29 cellular contexts compared by ENCODE assay signal in genomic region chr2:219475278-219475677, GRCh38. TPM values are rescaled to one million over a fixed set of nuclear protein-coding genes. Genes with fewer than 3 reads are reported as not detected.
A peak's percentile ranks its signal among the peaks of the same experiment; 100 is the strongest.
DNase-seq lines count a peak whose midpoint lies in the region; ATAC-seq, FAIRE-seq and TF ChIP-seq lines count a peak whose summit lies in the region.
"Had no signal": no experiment of that assay in that cellular context is flagged by ENCODE, and none has a peak within 500 bp of the region (broad histone marks: within the 10 kb centered on the region; RNA-seq: fewer than 3 reads in every experiment).

No MANE protein-coding gene starts in this region.

- H2BK15ac ChIP-seq in H1 (ENCODE audit: low read length), result no peak overlapping the region

- H2AK5ac ChIP-seq in H1 (ENCODE audit: low read depth, low read length), result no peak overlapping the region

- no peak overlapping the region for H4K5ac ChIP-seq in H1 (ENCODE audit: insufficient read length, low read depth, low read length)

- no peak overlapping the region for H2BK120ac ChIP-seq in H1 (replicated peaks; ENCODE audit: low read depth, low read length)

- H4K20me1 ChIP-seq in H1 (replicated peaks in 1 of 2; ENCODE audit: control insufficient read depth in 1 of 2, insufficient read depth in 2 of 2, low read length in 2 of 2), result no peaks in the 10 kb centered on the region

- DNase-seq in NCI-H2227 (lab: John Stamatoyannopoulos, UW; ENCODE audit: unreplicated experiment), result peak; percentile 20
- no peak for DNase-seq in NCI-H2227 treated with DMSO at 0.1 percent for 48 hours (lab: John Stamatoyannopoulos, UW)
- no peak for DNase-seq in H1 (ENCODE audit: low read depth in 1 of 2, low spot score in 2 of 2)
- no peak for DNase-seq in right atrium auricular region (ENCODE audit: low spot score)
- DNase-seq in thyroid gland, result peak; percentile 55 to 80
- DNase-seq in retina, result no peak
- DNase-seq: 8988T; activated CD8-positive, alpha-beta T cell treated with anti-CD3 and anti-CD28 coated beads, Interleukin-2, amount 10 ng/mL, durations not matched to agents 7 days and 5 days; anterior cingulate cortex; CD4-positive, alpha-beta T cell; central memory CD4-positive, alpha-beta T cell; dermis blood vessel endothelial cell; midbrain; MV-4-11; naive thymus-derived CD4-positive, alpha-beta T cell; NCI-H2171 treated with DMSO at 0.1 percent for 48 hours; RPMI8226; spleen; stimulated activated CD4-positive, alpha-beta T cell treated with anti-CD3 and anti-CD28 coated beads, Interleukin-2, amount 100 ng/mL, for 48 hours; substantia nigra had no signal

- no peaks in the 10 kb centered on the region; the same call in 1 of the 2 replicates for H3K79me1 ChIP-seq in H1 (ENCODE audit: low read depth, low read length)

- H3K9ac ChIP-seq in H1 (replicated peaks in 1 of 4; ENCODE audit: extremely low read depth in 1 of 4, low read depth in 3 of 4, low read length in 3 of 4), result no peak overlapping the region

- no peak for TF ChIP-seq RAD21 in H1 (IDR thresholded peaks at IDR 0.05 in 1 of 2, conservative IDR thresholded peaks at IDR 0.05 in 1 of 2; ENCODE audit: low read depth in 2 of 2, low read length in 2 of 2)

- H3K23me2 ChIP-seq in H1 (ENCODE audit: low read depth, low read length), result no peaks in the 10 kb centered on the region

- no peak overlapping the region for H3K4me2 ChIP-seq in H1 (ENCODE audit: insufficient read depth in 1 of 2, low read depth in 2 of 2, low read length in 2 of 2)

- POLR2A ChIA-PET in H1 (lab: Charles Lee; ENCODE audit: partially characterized antibody), result interaction anchor here (0.7 to 2.8 kb wide), 5 partner anchors 11 to 35 kb away, joined by 3 to 17 read pairs (median 12); no protein-coding TSS in a partner anchor

- CTCF ChIA-PET in H1 (lab: Charles Lee; ENCODE audit: partially characterized antibody), result interaction anchor here (0.6 to 113.1 kb wide), 5 partner anchors 14 to 92 kb away, joined by 3 to 7248 read pairs (median 33); partner anchors contain the start of genes ASIC4, CHPF, DES and GMPPA

- H3K4ac ChIP-seq in H1 (replicated peaks; ENCODE audit: insufficient read length, low read depth, low read length), result no peak overlapping the region

- H2BK5ac ChIP-seq in H1 (ENCODE audit: low read depth, low read length), result no peak overlapping the region

- H3K4me3 ChIP-seq in H1 (ENCODE audit: extremely low read depth in 1 of 4, insufficient read depth in 2 of 4, low read depth in 3 of 4, low read length in 4 of 4) (no peak overlapping the region), right atrium auricular region (no peak overlapping the region), thyroid gland (replicated peaks in 1 of 3) (no peak overlapping the region)
- H3K4me3 ChIP-seq: spleen had no signal

- H2BK20ac ChIP-seq in H1 (ENCODE audit: low read length), result no peak overlapping the region

- FAIRE-seq in H1 (lab: Jason Lieb, UNC), result no peak
- FAIRE-seq: endometrium, GM12891, urothelium cell line had no signal

- H3K27me3 ChIP-seq in H1 (replicated peaks in 1 of 4; ENCODE audit: control insufficient read depth in 3 of 4, extremely low read depth in 1 of 4, insufficient read depth in 3 of 4, low read length in 3 of 4) (0 out of 7 replicates have a peak, but pooled peaks cover 0 to 2% (median 0%) of the 10 kb centered on the region in 4 experiments), right atrium auricular region (no peaks in the 10 kb centered on the region), thyroid gland (no peaks in the 10 kb centered on the region)

- 0 out of 2 replicates have a peak overlapping the region, but pooled peaks have one; percentile 60 for H2BK12ac ChIP-seq in H1 (ENCODE audit: low read depth, low read length)

- no peak overlapping the region for H3K14ac ChIP-seq in H1 (ENCODE audit: insufficient read length)

- H3K56ac ChIP-seq in H1 (replicated peaks; ENCODE audit: insufficient read length, low read depth, low read length), result no peak overlapping the region

- no peak overlapping the region for H4K91ac ChIP-seq in H1 (replicated peaks; ENCODE audit: insufficient read length, low read length)

- peaks cover 0 to 13% (median 6%) of the 10 kb centered on the region in 4 experiments; a peak in 5 of 7 replicates for H3K4me1 ChIP-seq in H1 (replicated peaks in 1 of 4; ENCODE audit: control insufficient read depth in 3 of 4, insufficient read depth in 4 of 4, low read length in 3 of 4)
- H3K4me1 ChIP-seq in right atrium auricular region, result peaks cover 0 to 52% of the 10 kb centered on the region in 2 donors
- peaks cover 12 to 18% of the 10 kb centered on the region in 2 donors for H3K4me1 ChIP-seq in thyroid gland

- TF ChIP-seq POLR2A in H1 (IDR thresholded peaks at IDR 0.05; ENCODE audit: control extremely low read depth in 1 of 2, low read depth in 2 of 2, low read length in 2 of 2), result no peak
- no peak for TF ChIP-seq POLR2A in thyroid gland (IDR thresholded peaks at IDR 0.05)

- TF ChIP-seq EP300 in H1 (IDR thresholded peaks at IDR 0.05; ENCODE audit: borderline replicate concordance in 1 of 2, low read depth in 2 of 2, low read length in 2 of 2), result no peak

- no peaks in the 10 kb centered on the region for H3K79me2 ChIP-seq in H1 (ENCODE audit: control insufficient read depth in 1 of 2, insufficient read depth in 2 of 2, low read length in 2 of 2)

- H3K27ac ChIP-seq in H1 (ENCODE audit: low read depth, low read length) (no peak overlapping the region), right atrium auricular region (peak overlapping the region; percentile 70 to 75), thyroid gland (peak overlapping the region in 1 of 3 donors; percentile 12)
- H3K27ac ChIP-seq: spleen had no signal

- H3K9me3 ChIP-seq in H1 (ENCODE audit: insufficient read depth in 2 of 2, low read depth in 1 of 2, low read length in 1 of 2), result no peaks in the 10 kb centered on the region
- no peaks in the 10 kb centered on the region for H3K9me3 ChIP-seq in right atrium auricular region
- no peaks in the 10 kb centered on the region for H3K9me3 ChIP-seq in thyroid gland
- H3K9me3 ChIP-seq: spleen had no signal

- TF ChIP-seq CTCF in H1 (IDR thresholded peaks at IDR 0.05; ENCODE audit: control extremely low read depth in 1 of 3, insufficient read depth in 1 of 3, low read depth in 1 of 3, low read length in 3 of 3) (no peak), right atrium auricular region (IDR thresholded peaks at IDR 0.05) (no peak), thyroid gland (IDR thresholded peaks at IDR 0.05) (no peak)

- H3K36me3 ChIP-seq in H1 (ENCODE audit: control insufficient read depth in 2 of 4, insufficient read depth in 4 of 4, low read length in 3 of 4) (no peaks in the 10 kb centered on the region), right atrium auricular region (peaks cover 50% of the 10 kb centered on the region), thyroid gland (no peaks in the 10 kb centered on the region)
- H3K36me3 ChIP-seq: spleen had no signal

- H3K23ac ChIP-seq in H1 (ENCODE audit: insufficient read length), result no peak overlapping the region

- ATAC-seq in GM21360 (IDR thresholded peaks at IDR 0.05; ENCODE audit: unreplicated experiment) (no peak), GM21619 (IDR thresholded peaks at IDR 0.05; ENCODE audit: unreplicated experiment) (no peak)
- ATAC-seq: activated CD8-positive, alpha-beta T cell treated with anti-CD3 and anti-CD28 coated beads, Interleukin-2, amount 10 ng/mL, durations not matched to agents 7 days and 5 days; GM23338; naive thymus-derived CD4-positive, alpha-beta T cell had no signal

- H4K8ac ChIP-seq in H1 (ENCODE audit: extremely low read depth, insufficient read depth, low read length), result no peak overlapping the region

- 83% methylated on average over 6 of the region's 6 CpGs; no CpG with 5 or more reads in 1 of the 2 experiments for WGBS in H1 (ENCODE audit: extremely low coverage in 1 of 2, insufficient coverage in 1 of 2, insufficient read length in 1 of 2, insufficient replicate concordance in 2 of 2, low coverage in 1 of 2, low lambda C conversion rate in 2 of 2, missing lambda C conversion rate in 1 of 2), 2 experiments
- WGBS in thyroid gland, 2 donors, result 12 to 27% methylated on average over 6 of the region's 6 CpGs

- intact Hi-C loops in thyroid gland (cut with DNase I), result loop anchor here (5.0 kb wide), 1 partner anchor 52 kb away; no protein-coding TSS in a partner anchor

- H3K18ac ChIP-seq in H1 (ENCODE audit: extremely low read depth, low read length), result no peak overlapping the region

- H2AFZ ChIP-seq in H1 (ENCODE audit: low read length), result no peak overlapping the region
- H2AFZ ChIP-seq: GM23338 had no signal

RNA-seq across cellular contexts. Expression of gene GMPPA, which starts 23.4 kb away (rescaled TPM):
- 34.3 and 35.3 TPM in 2 replicates for total RNA-seq in H1 (2021; fragmentation: NEBNext Ultra II Directional; extraction: Animal tissue kit (Norgen Biotek cat#: 25700))
- polyA plus RNA-seq in H1 (2011; rRNA removed), result 98.8 and 101 TPM in 2 replicates
- polyA plus RNA-seq in H1 (2011; cell fraction: cytosol; rRNA removed), result 59.0 TPM
- polyA plus RNA-seq in H1 (2011; cell fraction: nucleus; rRNA removed), result 133 TPM
- polyA plus RNA-seq in H1 (2012, experiment 1 of 2), result 32.8 to 43.7 TPM (median 41.5 TPM) in 4 replicates
- polyA plus RNA-seq in H1 (2012, experiment 2 of 2), result 53.9 TPM
- polyA plus RNA-seq in H1 (2013, experiment 1 of 2), result 32.4 TPM
- polyA plus RNA-seq in H1 (2013, experiment 2 of 2), result 31.6 TPM
- 67.3 and 79.3 TPM in 2 replicates for polyA minus RNA-seq in H1 (2011; rRNA and poly(A)+ RNA removed)
- 24.6 TPM for polyA minus RNA-seq in H1 (2011; cell fraction: cytosol; rRNA and poly(A)+ RNA removed)
- 26.1 TPM for polyA minus RNA-seq in H1 (2011; cell fraction: nucleus; rRNA and poly(A)+ RNA removed)
- total RNA-seq in right atrium auricular region (10 to 100 TPM; 21.6 to 23.3 TPM), thyroid gland (10 to 100 TPM; 26.5 to 50.6 (median 42.6) TPM)

RNA-seq across cellular contexts. Expression of gene ASIC4, which starts 39.0 kb away (rescaled TPM):
- total RNA-seq in H1 (2021; fragmentation: NEBNext Ultra II Directional; extraction: Animal tissue kit (Norgen Biotek cat#: 25700)), result 0.19 and 0.22 TPM in 2 replicates
- polyA plus RNA-seq in H1 (2011; rRNA removed), result 0.12 and 0.30 TPM in 2 replicates
- polyA plus RNA-seq in H1 (2011; cell fraction: cytosol; rRNA removed), result 0.18 TPM
- polyA plus RNA-seq in H1 (2011; cell fraction: nucleus; rRNA removed), result 0.96 TPM
- 0.11 to 0.42 TPM (median 0.36 TPM) in 3 of 4 replicates, not detected in the other for polyA plus RNA-seq in H1 (2012, experiment 1 of 2)
- polyA plus RNA-seq in H1 (2012, experiment 2 of 2), result 0.05 TPM
- polyA plus RNA-seq in H1 (2013, experiment 1 of 2), result 0.06 TPM
- polyA plus RNA-seq in H1 (2013, experiment 2 of 2), result 0.13 TPM
- polyA minus RNA-seq in H1 (2011; rRNA and poly(A)+ RNA removed), result 0.12 and 0.22 TPM in 2 replicates
- not detected for polyA minus RNA-seq in H1 (2011; cell fraction: cytosol; rRNA and poly(A)+ RNA removed)
- polyA minus RNA-seq in H1 (2011; cell fraction: nucleus; rRNA and poly(A)+ RNA removed), result 0.50 TPM
- total RNA-seq in right atrium auricular region (not detected), thyroid gland (not detected)
- total RNA-seq: activated CD8-positive, alpha-beta T cell treated with anti-CD3 and anti-CD28 coated beads, Interleukin-2, amount 10 ng/mL, durations not matched to agents 7 days and 5 days; dermis blood vessel endothelial cell; LHCN-M2 had no signal
- polyA plus RNA-seq: fibroblast of lung; liver; naive thymus-derived CD4-positive, alpha-beta T cell had no signal

RNA-seq across cellular contexts. Expression of gene SPEG, which starts 40.6 kb away (rescaled TPM):
- 32.0 and 36.7 TPM in 2 replicates for total RNA-seq in H1 (2021; fragmentation: NEBNext Ultra II Directional; extraction: Animal tissue kit (Norgen Biotek cat#: 25700))
- polyA plus RNA-seq in H1 (2011; rRNA removed), result 19.9 and 37.1 TPM in 2 replicates
- polyA plus RNA-seq in H1 (2011; cell fraction: cytosol; rRNA removed), result 41.0 TPM
- polyA plus RNA-seq in H1 (2011; cell fraction: nucleus; rRNA removed), result 98.6 TPM
- polyA plus RNA-seq in H1 (2012, experiment 1 of 2), result 20.0 to 41.3 TPM (median 36.9 TPM) in 4 replicates
- polyA plus RNA-seq in H1 (2012, experiment 2 of 2), result 18.5 TPM
- polyA plus RNA-seq in H1 (2013, experiment 1 of 2), result 41.2 TPM
- polyA plus RNA-seq in H1 (2013, experiment 2 of 2), result 36.3 TPM
- 7.1 and 12.4 TPM in 2 replicates for polyA minus RNA-seq in H1 (2011; rRNA and poly(A)+ RNA removed)
- polyA minus RNA-seq in H1 (2011; cell fraction: cytosol; rRNA and poly(A)+ RNA removed), result 13.4 TPM
- polyA minus RNA-seq in H1 (2011; cell fraction: nucleus; rRNA and poly(A)+ RNA removed), result 39.5 TPM
- total RNA-seq in right atrium auricular region, result 10 to 100 TPM; 82.2 to 90.8 TPM
- 1 to 10 TPM; 1.9 to 3.5 (median 3.3) TPM for total RNA-seq in thyroid gland

RNA-seq across cellular contexts. Expression of gene DES, which starts 57.1 kb away (rescaled TPM):
- 1.5 and 1.8 TPM in 2 replicates for total RNA-seq in H1 (2021; fragmentation: NEBNext Ultra II Directional; extraction: Animal tissue kit (Norgen Biotek cat#: 25700))
- polyA plus RNA-seq in H1 (2011; rRNA removed), result 3.8 and 4.3 TPM in 2 replicates
- 5.0 TPM for polyA plus RNA-seq in H1 (2011; cell fraction: cytosol; rRNA removed)
- polyA plus RNA-seq in H1 (2011; cell fraction: nucleus; rRNA removed), result 3.5 TPM
- 2.0 to 3.8 TPM (median 3.0 TPM) in 4 replicates for polyA plus RNA-seq in H1 (2012, experiment 1 of 2)
- 1.8 TPM for polyA plus RNA-seq in H1 (2012, experiment 2 of 2)
- 1.2 TPM for polyA plus RNA-seq in H1 (2013, experiment 1 of 2)
- polyA plus RNA-seq in H1 (2013, experiment 2 of 2), result 2.2 TPM
- 7.1 and 14.3 TPM in 2 replicates for polyA minus RNA-seq in H1 (2011; rRNA and poly(A)+ RNA removed)
- 5.7 TPM for polyA minus RNA-seq in H1 (2011; cell fraction: cytosol; rRNA and poly(A)+ RNA removed)
- polyA minus RNA-seq in H1 (2011; cell fraction: nucleus; rRNA and poly(A)+ RNA removed), result 2.7 TPM
- total RNA-seq in right atrium auricular region (over 10,000 TPM; 12,280 to 13,654 TPM), thyroid gland (10 to 100 TPM; 26.7 to 54.4 (median 28.7) TPM)
- total RNA-seq: activated CD8-positive, alpha-beta T cell treated with anti-CD3 and anti-CD28 coated beads, Interleukin-2, amount 10 ng/mL, durations not matched to agents 7 days and 5 days; CD4-positive, alpha-beta T cell; dermis blood vessel endothelial cell had no signal
- polyA plus RNA-seq: naive thymus-derived CD4-positive, alpha-beta T cell had no signal

Comparison
In these comparisons a context has a peak if more than half of its experiments do, and no peak if none do; other contexts are left out.
1. DNase-seq: peak in NCI-H2227 (single experiment) and thyroid gland (2 of 2); none in NCI-H2227 treated with DMSO at 0.1 percent for 48 hours (single experiment), H1 (0 of 2), right atrium auricular region (single experiment) and retina (single experiment).